Comparison of ENCODE assay signal across 17 cellular contexts in genomic region chr6:88922775-88923548, GRCh38. TPM values are rescaled to one million over a fixed set of nuclear protein-coding genes. Genes with fewer than 3 reads are reported as not detected.
DNase-seq lines count a peak whose midpoint lies in the region; ATAC-seq and TF ChIP-seq lines count a peak whose summit lies in the region.
"Had no signal": no experiment of that assay in that cellular context is flagged by ENCODE, and none has a peak within 500 bp of the region (broad histone marks: within the 10 kb centered on the region; RNA-seq: fewer than 3 reads in every experiment).

No MANE protein-coding gene starts in this region.

- H3K27ac ChIP-seq in lower lobe of right lung: no peak overlapping the region
- H3K27ac ChIP-seq: gastrocnemius medialis, Peyer's patch, right atrium auricular region had no signal

- ATAC-seq in lower lobe of right lung (peak; percentile 59 to 75), HG03097 (IDR thresholded peaks at IDR 0.05; ENCODE audit: low FRiP score, unreplicated experiment) (no peak)
- ATAC-seq: gastrocnemius medialis, T-helper 17 cell had no signal

- no peaks in the 10 kb centered on the region for H3K9me3 ChIP-seq in lower lobe of right lung
- H3K9me3 ChIP-seq: gastrocnemius medialis, Peyer's patch, right atrium auricular region had no signal

- intact Hi-C loops in lower lobe of right lung (cut with DNase I): no loop called here

- H3K4me3 ChIP-seq in NB4 (ENCODE audit: low read depth, low read length): no peak overlapping the region
- H3K4me3 ChIP-seq in lower lobe of right lung: no peak overlapping the region
- H3K4me3 ChIP-seq: gastrocnemius medialis, Peyer's patch, right atrium auricular region had no signal

- peaks cover 10% of the 10 kb centered on the region for H3K36me3 ChIP-seq in lower lobe of right lung
- H3K36me3 ChIP-seq: right atrium auricular region had no signal

- DNase-seq in GF-D8 (lab: John Stamatoyannopoulos, UW) (peak; percentile 64), NB4 (ENCODE audit: low read depth) (peak; percentile 72), amniotic epithelial cell (ENCODE audit: low read depth) (peak; percentile 45), lower lobe of right lung (no peak), D341Med (ENCODE audit: low spot score) (no peak), NCI-H146 treated with DMSO at 0.1 percent for 48 hours (lab: John Stamatoyannopoulos, UW; ENCODE audit: unreplicated experiment) (no peak)
- DNase-seq in activated effector memory CD4-positive, alpha-beta T cell treated with Interleukin-2 at 50 U/mL for 16 hours: no peak
- DNase-seq: activated CD4-positive, CD25-positive, alpha-beta regulatory T cell treated with anti-CD3 and anti-CD28 coated beads, Interleukin-2, amount 50 U/mL, for 72 hours; activated naive CD4-positive, alpha-beta T cell treated with anti-CD3 and anti-CD28 coated beads, Interleukin-2, amount 50 U/mL, for 16 hours; endodermal cell; gastrocnemius medialis; NCI-H187 treated with DMSO at 0.1 percent for 48 hours; NCI-H524 treated with DMSO at 0.1 percent for 48 hours; Peyer's patch; T-helper 17 cell had no signal

- TF ChIP-seq POLR2A in NB4 (IDR thresholded peaks at IDR 0.05; ENCODE audit: extremely low read depth, insufficient read length): no peak

- no peaks in the 10 kb centered on the region for H3K27me3 ChIP-seq in lower lobe of right lung (ENCODE audit: low read depth)
- H3K27me3 ChIP-seq: gastrocnemius medialis, Peyer's patch, right atrium auricular region had no signal

- TF ChIP-seq CTCF in NB4 (IDR thresholded peaks at IDR 0.05; ENCODE audit: low read depth, low read length) (no peak), lower lobe of right lung (IDR thresholded peaks at IDR 0.05) (no peak)

- no peaks in the 10 kb centered on the region for H3K4me1 ChIP-seq in lower lobe of right lung
- H3K4me1 ChIP-seq: gastrocnemius medialis, Peyer's patch, right atrium auricular region had no signal

RNA-seq across cellular contexts. Expression of gene RNGTT, which starts 40.5 kb away (rescaled TPM):
- 11.4 TPM for total RNA-seq in lower lobe of right lung

Comparison
In these comparisons a context has a peak if more than half of its experiments do, and no peak if none do; other contexts are left out.
1. DNase-seq: peak in GF-D8 (single experiment), NB4 (single experiment) and amniotic epithelial cell (single experiment); none in lower lobe of right lung (single experiment), D341Med (single experiment), activated effector memory CD4-positive, alpha-beta T cell treated with Interleukin-2 at 50 U/mL for 16 hours (single experiment) and NCI-H146 treated with DMSO at 0.1 percent for 48 hours (single experiment).